In the genomic region with DNA sequence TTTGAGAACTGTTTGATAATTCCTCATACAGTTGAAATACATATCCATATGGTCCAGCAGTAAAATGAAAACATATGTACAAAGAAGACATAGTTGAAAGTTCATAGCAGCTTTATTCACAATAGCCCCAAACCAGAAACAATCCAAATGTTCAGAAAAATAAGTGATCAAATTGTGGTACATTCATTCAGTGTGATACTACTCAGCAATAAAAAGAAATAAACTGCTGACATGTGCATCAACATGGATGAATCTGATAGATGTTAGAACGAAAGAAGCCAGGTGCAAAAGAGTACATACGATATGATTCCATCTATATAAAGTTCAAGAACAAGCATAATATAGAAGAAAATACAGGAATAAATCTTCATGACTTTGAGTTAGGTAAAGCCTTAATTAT, we compare ENCODE assay signal across 2 cellular contexts.
A peak's percentile ranks its signal among the peaks of the same experiment; 100 is the strongest.
TF ChIP-seq lines count a peak whose summit lies in the region.

No MANE protein-coding gene starts in this region.

TF ChIP-seq in HepG2, 621 proteins besides CTCF, POLR2A, EP300 and RAD21:
- TF ChIP-seq ZNF788 (CRISPR knock-in tag; IDR thresholded peaks at IDR 0.05; ENCODE audit: borderline replicate concordance) = no peak
- TF ChIP-seq MAFF (IDR thresholded peaks at IDR 0.05; ENCODE audit: low read depth, low read length) = peak; percentile 64
- peak; percentile 43 to 73; a peak in 3 of 4 replicates for TF ChIP-seq MAFK (conservative IDR thresholded peaks at IDR 0.05 in 1 of 2, IDR thresholded peaks at IDR 0.05 in 1 of 2; ENCODE audit: low read length in 2 of 2)

TF ChIP-seq in K562, 482 proteins besides CTCF, POLR2A, EP300 and RAD21:
- TF ChIP-seq YY1 (IDR thresholded peaks at IDR 0.05; ENCODE audit: borderline replicate concordance in 1 of 3, control insufficient read depth in 1 of 3, extremely low read depth in 1 of 3, insufficient read depth in 3 of 3, insufficient read length in 1 of 3, insufficient replicate concordance in 2 of 3, low read depth in 1 of 3, low read length in 2 of 3) = no peak
- TF ChIP-seq, protein P1, sequence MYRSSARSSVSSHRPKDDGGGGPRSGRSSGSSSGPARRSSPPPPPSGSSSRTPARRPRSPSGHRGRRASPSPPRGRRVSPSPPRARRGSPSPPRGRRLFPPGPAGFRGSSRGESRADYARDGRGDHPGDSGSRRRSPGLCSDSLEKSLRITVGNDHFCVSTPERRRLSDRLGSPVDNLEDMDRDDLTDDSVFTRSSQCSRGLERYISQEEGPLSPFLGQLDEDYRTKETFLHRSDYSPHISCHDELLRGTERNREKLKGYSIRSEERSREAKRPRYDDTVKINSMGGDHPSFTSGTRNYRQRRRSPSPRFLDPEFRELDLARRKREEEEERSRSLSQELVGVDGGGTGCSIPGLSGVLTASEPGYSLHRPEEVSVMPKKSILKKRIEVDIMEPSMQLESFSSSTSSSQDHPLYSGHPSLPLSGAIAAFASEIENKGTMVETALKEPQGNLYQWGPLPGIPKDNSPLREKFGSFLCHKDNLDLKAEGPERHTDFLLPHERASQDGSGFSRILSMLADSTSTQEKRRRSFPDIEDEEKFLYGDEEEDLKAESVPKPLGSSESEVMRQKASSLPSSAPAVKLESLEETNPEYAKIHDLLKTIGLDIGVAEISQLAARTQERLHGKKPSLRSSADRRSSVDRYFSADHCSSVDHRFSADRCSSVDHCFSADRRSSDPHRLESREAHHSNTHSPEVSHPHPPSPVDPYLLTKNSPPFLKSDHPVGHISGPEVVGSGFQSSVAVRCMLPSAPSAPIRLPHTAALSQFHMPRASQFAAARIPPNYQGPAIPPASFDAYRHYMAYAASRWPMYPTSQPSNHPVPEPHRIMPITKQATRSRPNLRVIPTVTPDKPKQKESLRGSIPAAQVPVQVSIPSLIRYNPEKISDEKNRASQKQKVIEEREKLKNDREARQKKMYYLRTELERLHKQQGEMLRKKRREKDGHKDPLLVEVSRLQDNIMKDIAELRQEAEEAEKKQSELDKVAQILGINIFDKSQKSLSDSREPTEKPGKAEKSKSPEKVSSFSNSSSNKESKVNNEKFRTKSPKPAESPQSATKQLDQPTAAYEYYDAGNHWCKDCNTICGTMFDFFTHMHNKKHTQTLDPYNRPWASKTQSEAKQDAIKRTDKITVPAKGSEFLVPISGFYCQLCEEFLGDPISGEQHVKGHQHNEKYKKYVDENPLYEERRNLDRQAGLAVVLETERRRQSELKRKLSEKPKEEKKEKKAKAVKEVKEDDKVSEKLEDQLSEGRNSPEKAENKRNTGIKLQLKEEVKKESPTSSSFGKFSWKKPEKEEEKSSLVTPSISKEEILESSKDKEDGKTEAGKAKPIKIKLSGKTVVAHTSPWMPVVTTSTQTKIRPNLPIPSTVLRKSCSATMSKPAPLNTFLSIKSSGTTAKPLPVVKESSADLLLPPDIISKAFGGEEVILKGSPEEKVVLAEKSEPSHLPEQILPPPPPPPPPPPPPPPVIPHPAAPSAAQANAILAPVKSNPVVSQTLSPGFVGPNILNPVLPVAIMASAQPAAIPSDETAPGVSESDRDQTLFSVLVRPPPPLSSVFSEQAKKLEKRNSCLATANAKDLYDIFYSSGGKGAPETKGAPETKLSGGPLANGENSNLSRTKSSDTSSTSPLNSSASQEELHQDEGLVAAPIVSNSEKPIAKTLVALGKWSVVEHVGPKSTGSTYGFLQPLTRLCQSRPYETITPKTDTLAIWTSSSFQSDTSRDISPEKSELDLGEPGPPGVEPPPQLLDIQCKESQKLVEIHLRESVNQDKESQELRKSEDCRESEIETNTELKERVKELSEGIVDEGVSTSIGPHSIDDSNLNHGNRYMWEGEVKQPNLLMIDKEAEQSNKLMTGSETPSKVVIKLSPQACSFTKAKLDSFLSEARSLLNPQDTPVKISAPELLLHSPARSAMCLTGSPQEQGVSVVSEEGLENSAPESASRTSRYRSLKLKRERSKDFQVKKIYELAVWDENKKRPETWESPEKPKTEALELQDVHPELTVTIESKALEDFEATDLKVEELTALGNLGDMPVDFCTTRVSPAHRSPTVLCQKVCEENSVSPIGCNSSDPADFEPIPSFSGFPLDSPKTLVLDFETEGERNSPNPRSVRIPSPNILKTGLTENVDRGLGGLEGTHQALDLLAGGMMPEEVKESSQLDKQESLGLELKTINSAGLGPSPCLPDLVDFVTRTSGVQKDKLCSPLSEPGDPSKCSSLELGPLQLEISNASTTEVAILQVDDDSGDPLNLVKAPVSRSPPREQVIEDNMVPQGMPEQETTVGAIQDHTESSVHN (IDR thresholded peaks at IDR 0.05; ENCODE audit: borderline replicate concordance in 1 of 2, low read depth in 1 of 2) = no peak
- peak; percentile 31; the same call in 1 of the 2 replicates for TF ChIP-seq MAFF (IDR thresholded peaks at IDR 0.05; ENCODE audit: low read length)
- TF ChIP-seq ZNF316 (IDR thresholded peaks at IDR 0.05) = peak; percentile 65
